ENCODE assay signal across 27 cellular contexts in the genomic region with DNA sequence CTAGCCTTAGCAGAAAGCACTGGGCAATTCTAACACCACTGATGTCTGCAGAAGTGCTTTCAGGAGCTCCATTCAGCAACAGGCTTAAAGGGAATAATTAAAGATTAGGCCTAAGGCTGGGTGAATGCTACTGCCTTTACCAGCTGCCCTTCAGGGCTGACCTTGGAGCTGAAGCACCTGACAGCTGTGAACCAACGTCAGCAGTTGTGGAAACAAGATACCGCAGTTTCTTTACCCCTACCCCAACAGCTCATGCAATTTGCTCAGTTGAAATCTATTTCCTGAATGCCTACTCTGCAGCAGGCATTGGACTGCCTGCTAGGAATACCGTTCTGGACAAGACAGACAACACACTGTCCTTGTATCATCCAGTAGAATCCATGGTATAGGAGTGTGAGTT. TPM values are rescaled to one million over a fixed set of nuclear protein-coding genes. Genes with fewer than 3 reads are reported as not detected.
A peak's percentile ranks its signal among the peaks of the same experiment; 100 is the strongest.
DNase-seq lines count a peak whose midpoint lies in the region; ATAC-seq, FAIRE-seq and TF ChIP-seq lines count a peak whose summit lies in the region.
"Had no signal": no experiment of that assay in that cellular context is flagged by ENCODE, and none has a peak within 500 bp of the region (broad histone marks: within the 10 kb centered on the region; RNA-seq: fewer than 3 reads in every experiment).

No MANE protein-coding gene starts in this region.

- peaks cover 44% of the 10 kb centered on the region for H3K4me1 Mint-ChIP-seq in activated B cell treated with CpG ODN at 0.5 μM for 24 hours

- POLR2A ChIA-PET in activated B cell treated with CpG ODN at 0.5 μM for 24 hours (lab: Charles Lee), result interaction anchor here (1.0 kb wide), 2 partner anchors 179 to 219 kb away, joined by 3 read pairs; no protein-coding TSS in a partner anchor

- no peak overlapping the region for H3K27ac ChIP-seq in psoas muscle
- H3K27ac ChIP-seq: dorsolateral prefrontal cortex, neutrophil, prostate gland had no signal

- intact Hi-C loops in activated B cell treated with CpG ODN at 0.5 μM for 24 hours (cut with micrococcal nuclease), result no loop called here
- intact Hi-C loops in psoas muscle (cut with DNase I), result no loop called here

- no peak overlapping the region for H3K4me3 ChIP-seq in psoas muscle
- H3K4me3 ChIP-seq: dorsolateral prefrontal cortex, MG63, prostate gland had no signal

- H3K27me3 ChIP-seq in psoas muscle (ENCODE audit: insufficient read depth in 3 of 3, low read length in 2 of 3), result no peaks in the 10 kb centered on the region
- H3K27me3 ChIP-seq: MG63, neutrophil had no signal

- H3K27me3 Mint-ChIP-seq in activated B cell treated with CpG ODN at 0.5 μM for 24 hours, result no peaks in the 10 kb centered on the region
- H3K27me3 Mint-ChIP-seq: activated naive CD8-positive, alpha-beta T cell treated with anti-CD3 and anti-CD28 coated beads, Interleukin-2, amount 50 U/mL, for 24 hours; stimulated activated naive CD8-positive, alpha-beta T cell treated with anti-CD3 and anti-CD28 coated beads, Interleukin-15, amount 100 ng/mL, for 72 hours had no signal

- H3K4me1 ChIP-seq in psoas muscle, result peaks cover 5% of the 10 kb centered on the region
- H3K4me1 ChIP-seq: prostate gland had no signal

- DNase-seq in GM19239 (ENCODE audit: insufficient read length, low spot score), result no peak
- peak; percentile 70 for DNase-seq in NCI-H2227 (lab: John Stamatoyannopoulos, UW; ENCODE audit: unreplicated experiment)
- no peak for DNase-seq in activated B cell treated with CpG ODN at 0.5 μM for 24 hours
- DNase-seq in psoas muscle, result no peak
- no peak for DNase-seq in foreskin melanocyte
- no peak for DNase-seq in stimulated activated CD4-positive, alpha-beta T cell treated with anti-CD3 and anti-CD28 coated beads, Interleukin-4, amount 100 ng/mL, for 4 hours
- no peak for DNase-seq in AG08396 (ENCODE audit: low spot score)
- DNase-seq in islet precursor cell, result no peak
- DNase-seq: activated CD4-positive, alpha-beta T cell treated with anti-CD3 and anti-CD28 coated beads for 48 hours; activated gamma-delta T cell treated with Interleukin-2 at 50 U/mL for 16 hours; activated naive CD8-positive, alpha-beta T cell treated with anti-CD3 and anti-CD28 coated beads, Interleukin-2, amount 50 U/mL, for 24 hours; activated T-cell treated with anti-CD3 and anti-CD28 coated beads, Interleukin-2, amount 50 U/mL, for 1 hour; CD4-positive, CD25-positive, alpha-beta regulatory T cell; dorsolateral prefrontal cortex; HCEC 1CT; hypothalamus; left ventricle myocardium superior; MG63; naive B cell; NCI-H748 treated with DMSO at 0.1 percent for 48 hours; PC-3; stimulated activated naive CD8-positive, alpha-beta T cell treated with anti-CD3 and anti-CD28 coated beads, Interleukin-15, amount 100 ng/mL, for 72 hours had no signal

- no peaks in the 10 kb centered on the region for H3K9me3 Mint-ChIP-seq in activated B cell treated with CpG ODN at 0.5 μM for 24 hours
- H3K9me3 Mint-ChIP-seq: activated naive CD8-positive, alpha-beta T cell treated with anti-CD3 and anti-CD28 coated beads, Interleukin-2, amount 50 U/mL, for 24 hours; CD4-positive, CD25-positive, alpha-beta regulatory T cell; naive B cell; stimulated activated naive CD8-positive, alpha-beta T cell treated with anti-CD3 and anti-CD28 coated beads, Interleukin-15, amount 100 ng/mL, for 72 hours had no signal

- ATAC-seq in activated B cell treated with CpG ODN at 0.5 μM for 24 hours (ENCODE audit: low read depth) (peak; percentile 33), psoas muscle (peak in 3 of 4 donors; percentile 73 to 81 (median 74))
- ATAC-seq: activated naive CD8-positive, alpha-beta T cell treated with anti-CD3 and anti-CD28 coated beads, Interleukin-2, amount 50 U/mL, for 24 hours; left ventricle myocardium superior; PC-3; Right ventricle myocardium inferior; stimulated activated naive CD8-positive, alpha-beta T cell treated with anti-CD3 and anti-CD28 coated beads, Interleukin-15, amount 100 ng/mL, for 72 hours had no signal

- TF ChIP-seq CTCF in activated B cell treated with CpG ODN at 0.5 μM for 24 hours (IDR thresholded peaks at IDR 0.05) (no peak), psoas muscle (IDR thresholded peaks at IDR 0.05) (no peak)

- peak; percentile 82 for FAIRE-seq in GM19239 (lab: Jason Lieb, UNC)
- FAIRE-seq: D721Med had no signal

- no peak overlapping the region for H3K27ac Mint-ChIP-seq in activated B cell treated with CpG ODN at 0.5 μM for 24 hours
- H3K27ac Mint-ChIP-seq: activated naive CD8-positive, alpha-beta T cell treated with anti-CD3 and anti-CD28 coated beads, Interleukin-2, amount 50 U/mL, for 24 hours; CD4-positive, CD25-positive, alpha-beta regulatory T cell; naive B cell; stimulated activated naive CD8-positive, alpha-beta T cell treated with anti-CD3 and anti-CD28 coated beads, Interleukin-15, amount 100 ng/mL, for 72 hours had no signal

- no peaks in the 10 kb centered on the region for H3K9me3 ChIP-seq in psoas muscle
- H3K9me3 ChIP-seq: MG63, neutrophil, prostate gland had no signal

- CTCF ChIA-PET in activated B cell treated with CpG ODN at 0.5 μM for 24 hours (lab: Charles Lee), result interaction anchor here (1.9 kb wide), 1 partner anchor 404 kb away, joined by 5 read pairs; no protein-coding TSS in a partner anchor

- H3K36me3 Mint-ChIP-seq in activated B cell treated with CpG ODN at 0.5 μM for 24 hours (ENCODE audit: low read depth), result no peaks in the 10 kb centered on the region
- H3K36me3 Mint-ChIP-seq: CD4-positive, CD25-positive, alpha-beta regulatory T cell; naive B cell had no signal

- H3K36me3 ChIP-seq in psoas muscle (ENCODE audit: insufficient read depth in 1 of 2, low read depth in 1 of 2), result no peaks in the 10 kb centered on the region
- H3K36me3 ChIP-seq: MG63, neutrophil, prostate gland had no signal

- WGBS in psoas muscle, 3 donors, result 30 to 41% (median 32%) methylated on average over 3 of the region's 3 CpGs

- no peak overlapping the region for H3K4me3 Mint-ChIP-seq in activated B cell treated with CpG ODN at 0.5 μM for 24 hours
- H3K4me3 Mint-ChIP-seq: activated naive CD8-positive, alpha-beta T cell treated with anti-CD3 and anti-CD28 coated beads, Interleukin-2, amount 50 U/mL, for 24 hours; CD4-positive, CD25-positive, alpha-beta regulatory T cell; naive B cell; stimulated activated naive CD8-positive, alpha-beta T cell treated with anti-CD3 and anti-CD28 coated beads, Interleukin-15, amount 100 ng/mL, for 72 hours had no signal

RNA-seq across cellular contexts. Expression of a gene that starts 51.5 kb away (rescaled TPM):
- total RNA-seq in activated B cell treated with CpG ODN at 0.5 μM for 24 hours (1.4 and 2.0 TPM in 2 replicates), psoas muscle (not detected)
- under 1 TPM in 2 of 3 donors, not detected in 1; 0.08 TPM for polyA plus RNA-seq in psoas muscle
- total RNA-seq: cerebellum, left ventricle myocardium superior, PC-3, Right ventricle myocardium inferior had no signal
